In genomic region chr2:152421521-152422367, GRCh38 we compare ENCODE assay signal across 8 cellular contexts.
DNase-seq lines count a peak whose midpoint lies in the region; ATAC-seq and TF ChIP-seq lines count a peak whose summit lies in the region.

No MANE protein-coding gene starts in this region.

- ATAC-seq in GM19395 (IDR thresholded peaks at IDR 0.05; ENCODE audit: unreplicated experiment) (peak; percentile 75), HG03520 (IDR thresholded peaks at IDR 0.05; ENCODE audit: unreplicated experiment) (peak; percentile 70), T-helper 17 cell (peak; percentile 27), foreskin keratinocyte (peak; percentile 94), gastrocnemius medialis (peak; percentile 85 to 87)

- in situ Hi-C loops in gastrocnemius medialis (cut with MboI; ENCODE audit: low sequenced_read_pairs in 4 of 4), result no loop called here

- H3K27me3 ChIP-seq in foreskin keratinocyte (no peaks in the 10 kb centered on the region), gastrocnemius medialis (no peaks in the 10 kb centered on the region)

- no peak overlapping the region for H3K27ac Mint-ChIP-seq in T-helper 17 cell

- H3K4me1 ChIP-seq in foreskin keratinocyte, result peaks cover 29% of the 10 kb centered on the region
- H3K4me1 ChIP-seq in gastrocnemius medialis, result peaks cover 60 to 73% of the 10 kb centered on the region in 2 donors

- TF ChIP-seq CTCF in AG09319 (IDR thresholded peaks at IDR 0.05; ENCODE audit: low read depth, low read length), result no peak
- TF ChIP-seq CTCF in foreskin keratinocyte (conservative IDR thresholded peaks at IDR 0.05), result no peak
- no peak for TF ChIP-seq CTCF in gastrocnemius medialis (IDR thresholded peaks at IDR 0.05 in 4 of 5, conservative IDR thresholded peaks at IDR 0.05 in 1 of 5)

- no peaks in the 10 kb centered on the region for H3K36me3 ChIP-seq in gastrocnemius medialis

- H3K36me3 Mint-ChIP-seq in T-helper 17 cell (ENCODE audit: low read depth), result no peaks in the 10 kb centered on the region

- intact Hi-C loops in gastrocnemius medialis (cut with DNase I; ENCODE audit: low total_unique reads), result no loop called here

- TF ChIP-seq POLR2A in gastrocnemius medialis (IDR thresholded peaks at IDR 0.05), result peak; percentile 17 to 38

- H3K4me3 Mint-ChIP-seq in T-helper 17 cell, result no peak overlapping the region

- DNase-seq in AG09319 (ENCODE audit: extremely low read depth, low read depth) (peak; percentile 75), T-helper 17 cell (no peak), foreskin keratinocyte (peak; percentile 96 to 99), gastrocnemius medialis (peak; percentile 53)
- DNase-seq in effector CD4-positive, alpha-beta T cell, result no peak
- no peak for DNase-seq in activated CD4-positive, alpha-beta T cell treated with anti-CD3 and anti-CD28 coated beads, Interleukin-2, amount 50 U/mL, for 1 hour

- no peak overlapping the region for H3K4me3 ChIP-seq in gastrocnemius medialis

- H3K27me3 Mint-ChIP-seq in T-helper 17 cell, result peaks cover 28% of the 10 kb centered on the region

- H3K4me1 Mint-ChIP-seq in T-helper 17 cell, result no peaks in the 10 kb centered on the region

- peak overlapping the region; percentile 93 for H3K27ac ChIP-seq in foreskin keratinocyte
- peak overlapping the region; percentile 62 to 80 (median 76) for H3K27ac ChIP-seq in gastrocnemius medialis

- H3K9me3 ChIP-seq in T-helper 17 cell (ENCODE audit: control insufficient read depth, low read length, poor library complexity, severe bottlenecking), result no peaks in the 10 kb centered on the region
- no peaks in the 10 kb centered on the region for H3K9me3 ChIP-seq in gastrocnemius medialis

Comparison
In these comparisons a context has a peak if more than half of its experiments do, and no peak if none do; other contexts are left out.
1. DNase-seq: peak in AG09319 (single experiment), foreskin keratinocyte (2 of 2) and gastrocnemius medialis (2 of 2); none in T-helper 17 cell (0 of 3), effector CD4-positive, alpha-beta T cell (single experiment) and activated CD4-positive, alpha-beta T cell treated with anti-CD3 and anti-CD28 coated beads, Interleukin-2, amount 50 U/mL, for 1 hour (single experiment).
2. ATAC-seq: peak in every context shown above with its lines; median percentile 94 in foreskin keratinocyte; 86 in gastrocnemius medialis; 75 in GM19395; 70 in HG03520; 27 in T-helper 17 cell.